In the genomic region with DNA sequence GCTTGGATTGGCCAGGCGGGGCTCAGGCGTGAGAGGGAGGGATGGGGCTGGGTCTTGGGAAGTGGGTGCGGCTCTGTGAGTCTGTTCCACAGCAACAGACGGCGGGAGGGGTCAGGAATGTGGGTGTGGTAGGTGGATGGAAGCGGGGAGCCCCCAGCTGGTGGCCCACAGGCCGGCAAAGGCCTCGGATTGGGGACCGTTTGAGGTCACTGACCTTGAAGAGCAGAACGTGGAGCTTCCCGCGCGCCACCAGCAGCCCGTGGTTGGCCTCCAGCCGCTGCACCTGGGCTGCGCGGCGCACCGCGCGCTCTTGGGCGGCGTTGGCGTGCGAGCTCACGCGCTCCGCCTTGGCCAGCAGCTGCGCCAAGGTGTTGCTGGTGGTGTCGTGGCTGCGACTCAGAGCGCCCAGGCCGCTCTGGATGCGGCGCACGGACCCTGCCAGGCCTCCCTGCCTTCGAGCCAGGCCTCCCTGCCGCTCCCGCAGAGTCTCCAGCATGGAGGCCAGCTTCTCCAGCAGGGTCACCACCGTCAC, we compare ENCODE assay signal across 8 cellular contexts. TPM values are rescaled to one million over a fixed set of nuclear protein-coding genes. Genes with fewer than 3 reads are reported as not detected.
A peak's percentile ranks its signal among the peaks of the same experiment; 100 is the strongest.
DNase-seq lines count a peak whose midpoint lies in the region; ATAC-seq and TF ChIP-seq lines count a peak whose summit lies in the region.

No MANE protein-coding gene starts in this region.

- peaks cover 42% of the 10 kb centered on the region for H3K4me1 ChIP-seq in GM23338 (ENCODE audit: insufficient read depth)
- H3K4me1 ChIP-seq in stomach, result peaks cover 28 to 85% (median 56%) of the 10 kb centered on the region in 4 donors

- no peaks in the 10 kb centered on the region for H4K20me1 ChIP-seq in GM23338 (replicated peaks; ENCODE audit: insufficient read depth)

- H3K9me3 ChIP-seq in stomach, result no peaks in the 10 kb centered on the region

- 0% methylated on average over 11 to 30 of the region's 40 CpGs for WGBS in lower leg skin, 2 donors
- 0 to 2% (median 0%) methylated on average over 9 to 40 of the region's 40 CpGs for WGBS in stomach, 5 donors

- 0 out of 2 replicates have a peak overlapping the region, but pooled peaks have one; percentile 52 for H2AFZ ChIP-seq in GM23338

- H3K27me3 ChIP-seq in GM23338 (ENCODE audit: insufficient read depth) (peaks cover 23% of the 10 kb centered on the region), stomach (peaks cover 0 to 19% (median 6%) of the 10 kb centered on the region in 3 donors)

- intact Hi-C loops in lower leg skin (cut with DNase I; ENCODE audit: low total_unique reads) (no loop called here), stomach (cut with DNase I; ENCODE audit: low total_unique reads) (loop anchor here (10.0 kb wide), 1 partner anchor 55 kb away; no protein-coding TSS in a partner anchor)

- TF ChIP-seq CTCF in GM23338 (conservative IDR thresholded peaks at IDR 0.05; ENCODE audit: low read depth in 2 of 2) (no peak; a peak in 1 of 4 replicates), lower leg skin (IDR thresholded peaks at IDR 0.05) (no peak), stomach (IDR thresholded peaks at IDR 0.05) (no peak)

- TF ChIP-seq POLR2A in lower leg skin (IDR thresholded peaks at IDR 0.05) (no peak), stomach (IDR thresholded peaks at IDR 0.05) (peak in 2 of 4 donors; percentile 25 to 38)

- peak overlapping the region; percentile 92 for H3K4me2 ChIP-seq in GM23338

- peak; percentile 69 for ATAC-seq in GM23338
- no peak for ATAC-seq in HG02840 (IDR thresholded peaks at IDR 0.05; ENCODE audit: low FRiP score, unreplicated experiment)

- H3K27ac ChIP-seq in GM23338 (ENCODE audit: low read depth), result 0 out of 2 replicates have a peak overlapping the region, but pooled peaks have one; percentile 83
- H3K27ac ChIP-seq in stomach, result peak overlapping the region; percentile 75 to 96 (median 96)

- no peaks in the 10 kb centered on the region for H3K9me2 ChIP-seq in GM23338 (ENCODE audit: insufficient read depth)

- H3K27me3 Mint-ChIP-seq in GM23338 (ENCODE audit: insufficient read depth, low read depth, poor library complexity), result peaks cover 7% of the 10 kb centered on the region

- H3K36me3 ChIP-seq in GM23338 (ENCODE audit: insufficient read depth), result no peaks in the 10 kb centered on the region
- H3K36me3 ChIP-seq in stomach, result no peaks in the 10 kb centered on the region

- H3F3A ChIP-seq in GM23338 (replicated peaks; ENCODE audit: low read depth), result peaks cover 16% of the 10 kb centered on the region; the same call in 1 of the 2 replicates

- H3K79me2 ChIP-seq in GM23338 (replicated peaks; ENCODE audit: insufficient read depth), result no peaks in the 10 kb centered on the region

- no peaks in the 10 kb centered on the region; the same call in 1 of the 3 replicates for H3K36me3 Mint-ChIP-seq in GM23338 (ENCODE audit: low read depth)

- DNase-seq in GM04504 (ENCODE audit: low read depth) (peak; percentile 89), GM23338 (ENCODE audit: low spot score) (peak; percentile 86), RPMI8226 (peak; percentile 41), dermis microvascular lymphatic vessel endothelial cell (ENCODE audit: low read depth in 2 of 2) (peak; percentile 43 to 93), lower leg skin (ENCODE audit: low spot score in 2 of 2) (peak; percentile 91 to 97), stomach (peak; percentile 86), NCI-H1048 (lab: John Stamatoyannopoulos, UW) (no peak)

- H3K9me3 Mint-ChIP-seq in GM23338, result no peaks in the 10 kb centered on the region; the same call in 1 of the 3 replicates

- peaks cover 48% of the 10 kb centered on the region for H3K4me1 Mint-ChIP-seq in GM23338

- TF ChIP-seq EP300 in stomach (IDR thresholded peaks at IDR 0.05), result no peak

- peak overlapping the region; percentile 78 for H3K4me3 Mint-ChIP-seq in GM23338

- peak overlapping the region; percentile 74 for H3K4me3 ChIP-seq in GM23338
- H3K4me3 ChIP-seq in lower leg skin (ENCODE audit: low read depth, poor library complexity, severe bottlenecking), result peak overlapping the region; percentile 39
- H3K4me3 ChIP-seq in stomach, result peak overlapping the region; percentile 61 to 70 (median 67)

- peak overlapping the region; percentile 56 for H3K27ac Mint-ChIP-seq in GM23338

TF ChIP-seq in GM23338, 12 proteins besides CTCF, POLR2A, EP300 and RAD21:
- no peak for TF ChIP-seq EZH2 (IDR thresholded peaks at IDR 0.05; ENCODE audit: low read depth, unreplicated experiment)
- TF ChIP-seq, protein P1, sequence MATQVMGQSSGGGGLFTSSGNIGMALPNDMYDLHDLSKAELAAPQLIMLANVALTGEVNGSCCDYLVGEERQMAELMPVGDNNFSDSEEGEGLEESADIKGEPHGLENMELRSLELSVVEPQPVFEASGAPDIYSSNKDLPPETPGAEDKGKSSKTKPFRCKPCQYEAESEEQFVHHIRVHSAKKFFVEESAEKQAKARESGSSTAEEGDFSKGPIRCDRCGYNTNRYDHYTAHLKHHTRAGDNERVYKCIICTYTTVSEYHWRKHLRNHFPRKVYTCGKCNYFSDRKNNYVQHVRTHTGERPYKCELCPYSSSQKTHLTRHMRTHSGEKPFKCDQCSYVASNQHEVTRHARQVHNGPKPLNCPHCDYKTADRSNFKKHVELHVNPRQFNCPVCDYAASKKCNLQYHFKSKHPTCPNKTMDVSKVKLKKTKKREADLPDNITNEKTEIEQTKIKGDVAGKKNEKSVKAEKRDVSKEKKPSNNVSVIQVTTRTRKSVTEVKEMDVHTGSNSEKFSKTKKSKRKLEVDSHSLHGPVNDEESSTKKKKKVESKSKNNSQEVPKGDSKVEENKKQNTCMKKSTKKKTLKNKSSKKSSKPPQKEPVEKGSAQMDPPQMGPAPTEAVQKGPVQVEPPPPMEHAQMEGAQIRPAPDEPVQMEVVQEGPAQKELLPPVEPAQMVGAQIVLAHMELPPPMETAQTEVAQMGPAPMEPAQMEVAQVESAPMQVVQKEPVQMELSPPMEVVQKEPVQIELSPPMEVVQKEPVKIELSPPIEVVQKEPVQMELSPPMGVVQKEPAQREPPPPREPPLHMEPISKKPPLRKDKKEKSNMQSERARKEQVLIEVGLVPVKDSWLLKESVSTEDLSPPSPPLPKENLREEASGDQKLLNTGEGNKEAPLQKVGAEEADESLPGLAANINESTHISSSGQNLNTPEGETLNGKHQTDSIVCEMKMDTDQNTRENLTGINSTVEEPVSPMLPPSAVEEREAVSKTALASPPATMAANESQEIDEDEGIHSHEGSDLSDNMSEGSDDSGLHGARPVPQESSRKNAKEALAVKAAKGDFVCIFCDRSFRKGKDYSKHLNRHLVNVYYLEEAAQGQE (IDR thresholded peaks at IDR 0.05; ENCODE audit: unreplicated experiment), result no peak
- TF ChIP-seq ZNF114 (CRISPR knock-in tag; IDR thresholded peaks at IDR 0.05), result no peak
- TF ChIP-seq, protein P2, sequence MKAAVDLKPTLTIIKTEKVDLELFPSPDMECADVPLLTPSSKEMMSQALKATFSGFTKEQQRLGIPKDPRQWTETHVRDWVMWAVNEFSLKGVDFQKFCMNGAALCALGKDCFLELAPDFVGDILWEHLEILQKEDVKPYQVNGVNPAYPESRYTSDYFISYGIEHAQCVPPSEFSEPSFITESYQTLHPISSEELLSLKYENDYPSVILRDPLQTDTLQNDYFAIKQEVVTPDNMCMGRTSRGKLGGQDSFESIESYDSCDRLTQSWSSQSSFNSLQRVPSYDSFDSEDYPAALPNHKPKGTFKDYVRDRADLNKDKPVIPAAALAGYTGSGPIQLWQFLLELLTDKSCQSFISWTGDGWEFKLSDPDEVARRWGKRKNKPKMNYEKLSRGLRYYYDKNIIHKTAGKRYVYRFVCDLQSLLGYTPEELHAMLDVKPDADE (IDR thresholded peaks at IDR 0.05), result no peak

RNA-seq across cellular contexts. Expression of a gene that starts 0.4 kb away (rescaled TPM):
- 34.2 and 41.3 TPM in 2 replicates for total RNA-seq in GM23338 (2014; rRNA removed; shearing (Covaris generic))
- polyA plus RNA-seq in GM23338 (2016; fragmentation: Nextera tagmentation; extraction: Ambion mirVana) (32.9 and 33.2 TPM in 2 replicates), stomach (100 to 1,000 TPM in 1 of 3 donors, 10 to 100 TPM in 2; 51.1 to 119 (median 68.4) TPM)
- total RNA-seq in dermis microvascular lymphatic vessel endothelial cell (106 and 127 TPM in 2 replicates), lower leg skin (10 to 100 TPM; 27.1 to 96.9 (median 48.9) TPM), stomach (100 to 1,000 TPM in 1 of 5 donors, 10 to 100 TPM in 4; 12.8 to 166 (median 22.9) TPM)
